ENCODE assay signal across 1 cellular context in the genomic region with DNA sequence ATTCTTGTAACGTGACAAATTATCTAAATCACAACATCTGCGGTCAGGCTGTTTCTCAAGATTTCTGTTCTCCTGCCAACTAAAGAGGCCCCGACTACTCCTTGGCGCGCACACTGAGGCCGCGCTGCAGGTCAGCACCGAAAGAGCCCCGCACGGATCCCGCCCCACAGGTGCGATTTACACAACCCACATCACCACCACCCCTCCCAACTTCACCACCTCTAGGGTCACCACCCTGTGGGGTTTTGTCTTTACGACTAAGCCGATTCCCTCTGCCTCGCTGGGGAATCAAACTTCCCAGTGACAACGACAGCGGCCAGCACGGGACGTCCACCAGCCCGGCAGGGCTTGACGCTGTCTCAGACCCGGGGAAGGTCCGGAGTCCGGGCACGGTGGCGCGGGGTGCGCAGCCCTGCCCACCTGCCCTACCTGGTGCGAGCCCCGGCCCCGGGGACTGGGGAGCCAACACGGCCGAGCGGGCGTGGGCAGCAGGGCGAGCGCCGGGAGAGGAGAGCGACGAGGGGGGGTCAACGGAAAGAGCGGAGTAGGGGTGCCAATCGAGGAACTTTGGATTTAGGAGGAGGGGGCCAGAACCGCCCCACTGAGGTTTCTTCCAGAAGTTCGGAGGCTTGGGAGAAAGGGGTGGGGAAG.
TF ChIP-seq lines count a peak whose summit lies in the region.

No MANE protein-coding gene starts in this region.

TF ChIP-seq in HepG2, 621 proteins besides CTCF, POLR2A, EP300 and RAD21 (continued from another document and continues in another):
- TF ChIP-seq, protein P1, sequence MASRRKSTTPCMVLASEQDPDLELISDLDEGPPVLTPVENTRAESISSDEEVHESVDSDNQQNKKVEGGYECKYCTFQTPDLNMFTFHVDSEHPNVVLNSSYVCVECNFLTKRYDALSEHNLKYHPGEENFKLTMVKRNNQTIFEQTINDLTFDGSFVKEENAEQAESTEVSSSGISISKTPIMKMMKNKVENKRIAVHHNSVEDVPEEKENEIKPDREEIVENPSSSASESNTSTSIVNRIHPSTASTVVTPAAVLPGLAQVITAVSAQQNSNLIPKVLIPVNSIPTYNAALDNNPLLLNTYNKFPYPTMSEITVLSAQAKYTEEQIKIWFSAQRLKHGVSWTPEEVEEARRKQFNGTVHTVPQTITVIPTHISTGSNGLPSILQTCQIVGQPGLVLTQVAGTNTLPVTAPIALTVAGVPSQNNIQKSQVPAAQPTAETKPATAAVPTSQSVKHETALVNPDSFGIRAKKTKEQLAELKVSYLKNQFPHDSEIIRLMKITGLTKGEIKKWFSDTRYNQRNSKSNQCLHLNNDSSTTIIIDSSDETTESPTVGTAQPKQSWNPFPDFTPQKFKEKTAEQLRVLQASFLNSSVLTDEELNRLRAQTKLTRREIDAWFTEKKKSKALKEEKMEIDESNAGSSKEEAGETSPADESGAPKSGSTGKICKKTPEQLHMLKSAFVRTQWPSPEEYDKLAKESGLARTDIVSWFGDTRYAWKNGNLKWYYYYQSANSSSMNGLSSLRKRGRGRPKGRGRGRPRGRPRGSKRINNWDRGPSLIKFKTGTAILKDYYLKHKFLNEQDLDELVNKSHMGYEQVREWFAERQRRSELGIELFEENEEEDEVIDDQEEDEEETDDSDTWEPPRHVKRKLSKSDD (CRISPR knock-in tag; IDR thresholded peaks at IDR 0.05; ENCODE audit: low read depth), result no peak
- TF ChIP-seq ZSCAN25 (CRISPR knock-in tag; IDR thresholded peaks at IDR 0.05) (0 out of 2 replicates have a peak, but pooled peaks have one; percentile 40), ATRX (CRISPR knock-in tag; IDR thresholded peaks at IDR 0.05; ENCODE audit: borderline replicate concordance) (no peak), SYNCRIP (IDR thresholded peaks at IDR 0.05; ENCODE audit: insufficient read depth, low read depth, low read length) (no peak), SNRNP70 (IDR thresholded peaks at IDR 0.05; ENCODE audit: low read depth, low read length) (no peak), ZNF274 (CRISPR knock-in tag; IDR thresholded peaks at IDR 0.05) (no peak; the same call in 1 of the 2 replicates), MTA3 (CRISPR knock-in tag; IDR thresholded peaks at IDR 0.05) (no peak), GLI4 (CRISPR knock-in tag; IDR thresholded peaks at IDR 0.05; ENCODE audit: borderline replicate concordance) (0 out of 2 replicates have a peak, but pooled peaks have one; percentile 29), NCOR1 (IDR thresholded peaks at IDR 0.05; ENCODE audit: borderline replicate concordance, low read length) (no peak), ZNF383 (CRISPR knock-in tag; IDR thresholded peaks at IDR 0.05; ENCODE audit: borderline replicate concordance) (no peak), IRX3 (CRISPR knock-in tag; IDR thresholded peaks at IDR 0.05; ENCODE audit: borderline replicate concordance, low read depth) (no peak), SP140L (CRISPR knock-in tag; IDR thresholded peaks at IDR 0.05; ENCODE audit: borderline replicate concordance) (no peak), REXO4 (CRISPR knock-in tag; IDR thresholded peaks at IDR 0.05; ENCODE audit: borderline replicate concordance) (no peak), ZNF737 (CRISPR knock-in tag; IDR thresholded peaks at IDR 0.05; ENCODE audit: borderline replicate concordance) (no peak), ZNF703 (CRISPR knock-in tag; IDR thresholded peaks at IDR 0.05; ENCODE audit: borderline replicate concordance) (no peak), ZNF883 (CRISPR knock-in tag; IDR thresholded peaks at IDR 0.05; ENCODE audit: not compliant biosample characterization) (peak; percentile 3), BCL6 (CRISPR knock-in tag; IDR thresholded peaks at IDR 0.05) (no peak), ZNF253 (CRISPR knock-in tag; IDR thresholded peaks at IDR 0.05; ENCODE audit: borderline replicate concordance) (no peak), POLR2G (IDR thresholded peaks at IDR 0.05; ENCODE audit: low read depth, low read length) (no peak), NFYC (CRISPR knock-in tag; IDR thresholded peaks at IDR 0.05) (peak; percentile 20; the same call in 1 of the 2 replicates), NCOA5 (CRISPR knock-in tag; IDR thresholded peaks at IDR 0.05) (no peak), PPARG (CRISPR knock-in tag; conservative IDR thresholded peaks at IDR 0.05) (no peak), TCF12 (IDR thresholded peaks at IDR 0.05) (no peak), TCF12 (CRISPR knock-in tag; IDR thresholded peaks at IDR 0.05) (0 out of 2 replicates have a peak, but pooled peaks have one; percentile 50), ZNF296 (CRISPR knock-in tag; conservative IDR thresholded peaks at IDR 0.05) (no peak), GTF3A (CRISPR knock-in tag; conservative IDR thresholded peaks at IDR 0.05) (no peak), FOXJ3 (CRISPR knock-in tag; IDR thresholded peaks at IDR 0.05; ENCODE audit: borderline replicate concordance) (no peak), ZNF644 (CRISPR knock-in tag; IDR thresholded peaks at IDR 0.05; ENCODE audit: low read depth) (no peak), ARNTL (CRISPR knock-in tag; IDR thresholded peaks at IDR 0.05) (no peak), DNMT3B (CRISPR knock-in tag; conservative IDR thresholded peaks at IDR 0.05) (no peak), HCFC1 (IDR thresholded peaks at IDR 0.05; ENCODE audit: low read depth, low read length) (no peak), HOXA5 (CRISPR knock-in tag; IDR thresholded peaks at IDR 0.05) (no peak)
- TF ChIP-seq, protein P2, sequence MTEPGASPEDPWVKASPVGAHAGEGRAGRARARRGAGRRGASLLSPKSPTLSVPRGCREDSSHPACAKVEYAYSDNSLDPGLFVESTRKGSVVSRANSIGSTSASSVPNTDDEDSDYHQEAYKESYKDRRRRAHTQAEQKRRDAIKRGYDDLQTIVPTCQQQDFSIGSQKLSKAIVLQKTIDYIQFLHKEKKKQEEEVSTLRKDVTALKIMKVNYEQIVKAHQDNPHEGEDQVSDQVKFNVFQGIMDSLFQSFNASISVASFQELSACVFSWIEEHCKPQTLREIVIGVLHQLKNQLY (CRISPR knock-in tag; IDR thresholded peaks at IDR 0.05), result no peak
- TF ChIP-seq, protein P3, sequence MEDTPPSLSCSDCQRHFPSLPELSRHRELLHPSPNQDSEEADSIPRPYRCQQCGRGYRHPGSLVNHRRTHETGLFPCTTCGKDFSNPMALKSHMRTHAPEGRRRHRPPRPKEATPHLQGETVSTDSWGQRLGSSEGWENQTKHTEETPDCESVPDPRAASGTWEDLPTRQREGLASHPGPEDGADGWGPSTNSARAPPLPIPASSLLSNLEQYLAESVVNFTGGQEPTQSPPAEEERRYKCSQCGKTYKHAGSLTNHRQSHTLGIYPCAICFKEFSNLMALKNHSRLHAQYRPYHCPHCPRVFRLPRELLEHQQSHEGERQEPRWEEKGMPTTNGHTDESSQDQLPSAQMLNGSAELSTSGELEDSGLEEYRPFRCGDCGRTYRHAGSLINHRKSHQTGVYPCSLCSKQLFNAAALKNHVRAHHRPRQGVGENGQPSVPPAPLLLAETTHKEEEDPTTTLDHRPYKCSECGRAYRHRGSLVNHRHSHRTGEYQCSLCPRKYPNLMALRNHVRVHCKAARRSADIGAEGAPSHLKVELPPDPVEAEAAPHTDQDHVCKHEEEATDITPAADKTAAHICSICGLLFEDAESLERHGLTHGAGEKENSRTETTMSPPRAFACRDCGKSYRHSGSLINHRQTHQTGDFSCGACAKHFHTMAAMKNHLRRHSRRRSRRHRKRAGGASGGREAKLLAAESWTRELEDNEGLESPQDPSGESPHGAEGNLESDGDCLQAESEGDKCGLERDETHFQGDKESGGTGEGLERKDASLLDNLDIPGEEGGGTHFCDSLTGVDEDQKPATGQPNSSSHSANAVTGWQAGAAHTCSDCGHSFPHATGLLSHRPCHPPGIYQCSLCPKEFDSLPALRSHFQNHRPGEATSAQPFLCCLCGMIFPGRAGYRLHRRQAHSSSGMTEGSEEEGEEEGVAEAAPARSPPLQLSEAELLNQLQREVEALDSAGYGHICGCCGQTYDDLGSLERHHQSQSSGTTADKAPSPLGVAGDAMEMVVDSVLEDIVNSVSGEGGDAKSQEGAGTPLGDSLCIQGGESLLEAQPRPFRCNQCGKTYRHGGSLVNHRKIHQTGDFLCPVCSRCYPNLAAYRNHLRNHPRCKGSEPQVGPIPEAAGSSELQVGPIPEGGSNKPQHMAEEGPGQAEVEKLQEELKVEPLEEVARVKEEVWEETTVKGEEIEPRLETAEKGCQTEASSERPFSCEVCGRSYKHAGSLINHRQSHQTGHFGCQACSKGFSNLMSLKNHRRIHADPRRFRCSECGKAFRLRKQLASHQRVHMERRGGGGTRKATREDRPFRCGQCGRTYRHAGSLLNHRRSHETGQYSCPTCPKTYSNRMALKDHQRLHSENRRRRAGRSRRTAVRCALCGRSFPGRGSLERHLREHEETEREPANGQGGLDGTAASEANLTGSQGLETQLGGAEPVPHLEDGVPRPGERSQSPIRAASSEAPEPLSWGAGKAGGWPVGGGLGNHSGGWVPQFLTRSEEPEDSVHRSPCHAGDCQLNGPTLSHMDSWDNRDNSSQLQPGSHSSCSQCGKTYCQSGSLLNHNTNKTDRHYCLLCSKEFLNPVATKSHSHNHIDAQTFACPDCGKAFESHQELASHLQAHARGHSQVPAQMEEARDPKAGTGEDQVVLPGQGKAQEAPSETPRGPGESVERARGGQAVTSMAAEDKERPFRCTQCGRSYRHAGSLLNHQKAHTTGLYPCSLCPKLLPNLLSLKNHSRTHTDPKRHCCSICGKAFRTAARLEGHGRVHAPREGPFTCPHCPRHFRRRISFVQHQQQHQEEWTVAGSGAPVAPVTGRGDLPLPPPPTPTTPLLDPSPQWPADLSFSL (CRISPR knock-in tag; IDR thresholded peaks at IDR 0.05), result 0 out of 2 replicates have a peak, but pooled peaks have one; percentile 37
- TF ChIP-seq, protein P4, sequence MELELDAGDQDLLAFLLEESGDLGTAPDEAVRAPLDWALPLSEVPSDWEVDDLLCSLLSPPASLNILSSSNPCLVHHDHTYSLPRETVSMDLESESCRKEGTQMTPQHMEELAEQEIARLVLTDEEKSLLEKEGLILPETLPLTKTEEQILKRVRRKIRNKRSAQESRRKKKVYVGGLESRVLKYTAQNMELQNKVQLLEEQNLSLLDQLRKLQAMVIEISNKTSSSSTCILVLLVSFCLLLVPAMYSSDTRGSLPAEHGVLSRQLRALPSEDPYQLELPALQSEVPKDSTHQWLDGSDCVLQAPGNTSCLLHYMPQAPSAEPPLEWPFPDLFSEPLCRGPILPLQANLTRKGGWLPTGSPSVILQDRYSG (CRISPR knock-in tag; IDR thresholded peaks at IDR 0.05), result no peak
- TF ChIP-seq, protein P5, sequence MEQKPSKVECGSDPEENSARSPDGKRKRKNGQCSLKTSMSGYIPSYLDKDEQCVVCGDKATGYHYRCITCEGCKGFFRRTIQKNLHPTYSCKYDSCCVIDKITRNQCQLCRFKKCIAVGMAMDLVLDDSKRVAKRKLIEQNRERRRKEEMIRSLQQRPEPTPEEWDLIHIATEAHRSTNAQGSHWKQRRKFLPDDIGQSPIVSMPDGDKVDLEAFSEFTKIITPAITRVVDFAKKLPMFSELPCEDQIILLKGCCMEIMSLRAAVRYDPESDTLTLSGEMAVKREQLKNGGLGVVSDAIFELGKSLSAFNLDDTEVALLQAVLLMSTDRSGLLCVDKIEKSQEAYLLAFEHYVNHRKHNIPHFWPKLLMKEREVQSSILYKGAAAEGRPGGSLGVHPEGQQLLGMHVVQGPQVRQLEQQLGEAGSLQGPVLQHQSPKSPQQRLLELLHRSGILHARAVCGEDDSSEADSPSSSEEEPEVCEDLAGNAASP (CRISPR knock-in tag; IDR thresholded peaks at IDR 0.05; ENCODE audit: borderline replicate concordance), result peak; percentile 23; the same call in 1 of the 2 replicates
- TF ChIP-seq, protein P6, sequence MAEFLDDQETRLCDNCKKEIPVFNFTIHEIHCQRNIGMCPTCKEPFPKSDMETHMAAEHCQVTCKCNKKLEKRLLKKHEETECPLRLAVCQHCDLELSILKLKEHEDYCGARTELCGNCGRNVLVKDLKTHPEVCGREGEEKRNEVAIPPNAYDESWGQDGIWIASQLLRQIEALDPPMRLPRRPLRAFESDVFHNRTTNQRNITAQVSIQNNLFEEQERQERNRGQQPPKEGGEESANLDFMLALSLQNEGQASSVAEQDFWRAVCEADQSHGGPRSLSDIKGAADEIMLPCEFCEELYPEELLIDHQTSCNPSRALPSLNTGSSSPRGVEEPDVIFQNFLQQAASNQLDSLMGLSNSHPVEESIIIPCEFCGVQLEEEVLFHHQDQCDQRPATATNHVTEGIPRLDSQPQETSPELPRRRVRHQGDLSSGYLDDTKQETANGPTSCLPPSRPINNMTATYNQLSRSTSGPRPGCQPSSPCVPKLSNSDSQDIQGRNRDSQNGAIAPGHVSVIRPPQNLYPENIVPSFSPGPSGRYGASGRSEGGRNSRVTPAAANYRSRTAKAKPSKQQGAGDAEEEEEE (CRISPR knock-in tag; IDR thresholded peaks at IDR 0.05; ENCODE audit: borderline replicate concordance), result no peak
- TF ChIP-seq, protein P7, sequence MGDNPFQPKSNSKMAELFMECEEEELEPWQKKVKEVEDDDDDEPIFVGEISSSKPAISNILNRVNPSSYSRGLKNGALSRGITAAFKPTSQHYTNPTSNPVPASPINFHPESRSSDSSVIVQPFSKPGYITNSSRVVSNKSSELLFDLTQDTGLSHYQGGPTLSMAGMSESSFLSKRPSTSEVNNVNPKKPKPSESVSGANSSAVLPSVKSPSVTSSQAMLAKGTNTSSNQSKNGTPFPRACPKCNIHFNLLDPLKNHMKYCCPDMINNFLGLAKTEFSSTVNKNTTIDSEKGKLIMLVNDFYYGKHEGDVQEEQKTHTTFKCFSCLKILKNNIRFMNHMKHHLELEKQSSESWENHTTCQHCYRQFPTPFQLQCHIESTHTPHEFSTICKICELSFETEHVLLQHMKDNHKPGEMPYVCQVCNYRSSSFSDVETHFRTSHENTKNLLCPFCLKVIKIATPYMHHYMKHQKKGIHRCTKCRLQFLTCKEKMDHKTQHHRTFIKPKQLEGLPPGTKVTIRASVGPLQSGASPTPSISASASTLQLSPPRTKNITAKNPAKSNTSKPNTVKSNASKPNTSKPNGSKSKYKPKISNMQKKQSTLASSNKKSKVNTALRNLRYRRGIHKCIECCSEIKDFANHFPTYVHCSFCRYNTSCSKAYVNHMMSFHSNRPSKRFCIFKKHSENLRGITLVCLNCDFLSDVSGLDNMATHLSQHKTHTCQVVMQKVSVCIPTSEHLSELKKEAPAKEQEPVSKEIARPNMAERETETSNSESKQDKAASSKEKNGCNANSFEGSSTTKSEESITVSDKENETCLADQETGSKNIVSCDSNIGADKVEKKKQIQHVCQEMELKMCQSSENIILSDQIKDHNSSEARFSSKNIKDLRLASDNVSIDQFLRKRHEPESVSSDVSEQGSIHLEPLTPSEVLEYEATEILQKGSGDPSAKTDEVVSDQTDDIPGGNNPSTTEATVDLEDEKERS (CRISPR knock-in tag; IDR thresholded peaks at IDR 0.05), result no peak
- TF ChIP-seq, protein P8, sequence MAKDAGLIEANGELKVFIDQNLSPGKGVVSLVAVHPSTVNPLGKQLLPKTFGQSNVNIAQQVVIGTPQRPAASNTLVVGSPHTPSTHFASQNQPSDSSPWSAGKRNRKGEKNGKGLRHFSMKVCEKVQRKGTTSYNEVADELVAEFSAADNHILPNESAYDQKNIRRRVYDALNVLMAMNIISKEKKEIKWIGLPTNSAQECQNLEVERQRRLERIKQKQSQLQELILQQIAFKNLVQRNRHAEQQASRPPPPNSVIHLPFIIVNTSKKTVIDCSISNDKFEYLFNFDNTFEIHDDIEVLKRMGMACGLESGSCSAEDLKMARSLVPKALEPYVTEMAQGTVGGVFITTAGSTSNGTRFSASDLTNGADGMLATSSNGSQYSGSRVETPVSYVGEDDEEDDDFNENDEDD (CRISPR knock-in tag; IDR thresholded peaks at IDR 0.05; ENCODE audit: borderline replicate concordance), result no peak
